22 cellular contexts compared by ENCODE assay signal in the genomic region with DNA sequence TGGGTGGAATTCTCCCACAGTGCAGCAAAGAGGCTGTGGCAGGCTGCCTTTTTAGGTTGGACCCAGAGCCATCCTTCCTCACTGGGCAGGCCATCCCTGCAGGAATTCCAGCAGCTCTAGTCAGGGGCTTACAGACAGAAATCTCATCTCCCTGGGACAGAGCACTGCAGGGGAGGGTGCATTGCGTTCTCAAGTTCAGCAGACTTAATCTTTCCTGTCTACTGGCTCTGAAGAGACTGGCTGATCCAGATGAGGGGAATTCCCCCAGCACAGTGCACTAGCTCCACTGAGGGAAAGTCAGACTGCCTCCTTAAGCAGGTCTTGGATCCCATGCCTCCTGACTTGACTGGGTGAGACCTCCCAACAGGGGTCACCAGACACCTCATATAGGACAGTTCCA.
DNase-seq lines count a peak whose midpoint lies in the region; ATAC-seq and TF ChIP-seq lines count a peak whose summit lies in the region.
"Had no signal": no experiment of that assay in that cellular context is flagged by ENCODE, and none has a peak within 500 bp of the region (broad histone marks: within the 10 kb centered on the region; RNA-seq: fewer than 3 reads in every experiment).

No MANE protein-coding gene starts in this region.

- no TSS peak for BruUV-seq in MCF 10A (replicated peaks; lab: Mats Ljungman, UMichigan)

- TF ChIP-seq CTCF in retinal pigment epithelial cell (conservative IDR thresholded peaks at IDR 0.05; ENCODE audit: low read depth, low read length): no peak
- TF ChIP-seq CTCF in MCF 10A (IDR thresholded peaks at IDR 0.05; ENCODE audit: unreplicated experiment): no peak
- no peak for TF ChIP-seq CTCF in HFFc6 (IDR thresholded peaks at IDR 0.05)

- CTCF ChIA-PET in MCF 10A (lab: Yijun Ruan, JAX): interaction anchor here (0.6 kb wide), 1 partner anchor 97 kb away, joined by 3 read pairs; no protein-coding TSS in a partner anchor

- H3K36me3 Mint-ChIP-seq in MCF 10A (ENCODE audit: insufficient read depth, unreplicated experiment) (no peaks in the 10 kb centered on the region), HFFc6 (ENCODE audit: low read depth) (peaks cover 25% of the 10 kb centered on the region)

- intact Hi-C loops in MCF 10A (cut with micrococcal nuclease): no loop called here
- intact Hi-C loops in left cardiac atrium (cut with DNase I): no loop called here

- no peaks in the 10 kb centered on the region for H3K27me3 Mint-ChIP-seq in MCF 10A (ENCODE audit: insufficient read depth, unreplicated experiment)
- H3K27me3 Mint-ChIP-seq in HFFc6 (ENCODE audit: insufficient read depth): peaks cover 6% of the 10 kb centered on the region
- H3K27me3 Mint-ChIP-seq: CD4-positive, alpha-beta memory T cell had no signal

- peaks cover 12% of the 10 kb centered on the region for H3K9me3 Mint-ChIP-seq in MCF 10A (ENCODE audit: unreplicated experiment)
- H3K9me3 Mint-ChIP-seq in HFFc6: peaks cover 26% of the 10 kb centered on the region

- H3K4me3 Mint-ChIP-seq in MCF 10A (ENCODE audit: unreplicated experiment) (no peak overlapping the region), HFFc6 (no peak overlapping the region)
- H3K4me3 Mint-ChIP-seq: CD4-positive, alpha-beta memory T cell had no signal

- POLR2A ChIA-PET in MCF 10A (lab: Yijun Ruan, JAX): no interaction called here

- ATAC-seq in GM19452 (IDR thresholded peaks at IDR 0.05; ENCODE audit: unreplicated experiment) (no peak), left cardiac atrium (no peak)

- H3K4me1 Mint-ChIP-seq in MCF 10A (ENCODE audit: insufficient read depth, unreplicated experiment) (no peaks in the 10 kb centered on the region), HFFc6 (ENCODE audit: low read depth) (peaks cover 11% of the 10 kb centered on the region; the same call in 1 of the 2 replicates)
- H3K4me1 Mint-ChIP-seq: CD4-positive, alpha-beta memory T cell had no signal

- DNase-seq in EH (ENCODE audit: low read depth) (peak; percentile 13), UCSD-AML1 (lab: John Stamatoyannopoulos, UW; ENCODE audit: unreplicated experiment) (peak; percentile 3), kidney glomerular epithelial cell (lab: John Stamatoyannopoulos, UW) (peak; percentile 11), retinal pigment epithelial cell (ENCODE audit: low read depth) (peak; percentile 7), MCF 10A (ENCODE audit: unreplicated experiment) (no peak), HFFc6 (no peak), left cardiac atrium (no peak)
- DNase-seq: Calu3; CD4-positive, alpha-beta memory T cell; DMS53; H7; Kasumi-1; MM.1S; NCI-H1105; NCI-H2081; NCI-H510A; NCI-H748 treated with DMSO at 0.1 percent for 48 hours; NK-92 treated with Interleukin-12 subunit alpha and Interleukin-12 subunit beta, amount 100 ng/mL, for 24 hours; Peyer's patch had no signal

- no peak overlapping the region for H3K4me3 ChIP-seq in retinal pigment epithelial cell (ENCODE audit: low read length)
- H3K4me3 ChIP-seq: BLaER1, Peyer's patch, SJSA1 had no signal

- H3K27ac Mint-ChIP-seq in MCF 10A (ENCODE audit: low read depth, unreplicated experiment) (no peak overlapping the region), HFFc6 (no peak overlapping the region)
- H3K27ac Mint-ChIP-seq: CD4-positive, alpha-beta memory T cell had no signal

Comparison
In these comparisons a context has a peak if more than half of its experiments do, and no peak if none do; other contexts are left out.
1. DNase-seq: peak in EH (single experiment), UCSD-AML1 (single experiment), kidney glomerular epithelial cell (single experiment) and retinal pigment epithelial cell (single experiment); none in MCF 10A (single experiment), HFFc6 (single experiment) and left cardiac atrium (single experiment).